In the genomic region with DNA sequence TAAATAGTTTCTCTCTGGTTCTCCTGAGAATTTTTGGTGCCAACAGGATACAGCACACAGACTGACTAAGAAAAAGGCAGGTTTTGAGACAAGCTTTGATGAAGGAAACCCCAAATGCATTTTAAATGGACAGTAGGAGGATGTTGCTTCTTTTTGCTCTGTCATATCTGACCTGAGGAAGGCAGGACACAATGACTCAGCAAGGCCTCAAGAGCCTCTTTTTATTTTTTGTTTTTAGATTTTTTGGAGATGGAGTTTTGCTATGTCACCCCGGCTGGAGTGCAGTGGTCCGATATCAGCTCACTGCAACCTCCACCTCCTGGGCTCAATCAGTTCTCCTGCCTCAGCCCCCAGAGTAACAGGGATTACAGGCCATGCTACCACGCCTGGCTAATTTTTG, we compare ENCODE assay signal across 29 cellular contexts. TPM values are rescaled to one million over a fixed set of nuclear protein-coding genes. Genes with fewer than 3 reads are reported as not detected.
DNase-seq lines count a peak whose midpoint lies in the region; ATAC-seq and TF ChIP-seq lines count a peak whose summit lies in the region.
"Had no signal": no experiment of that assay in that cellular context is flagged by ENCODE, and none has a peak within 500 bp of the region (broad histone marks: within the 10 kb centered on the region; RNA-seq: fewer than 3 reads in every experiment).

No MANE protein-coding gene starts in this region.

- H3K27me3 ChIP-seq in GM06990 (replicated peaks; ENCODE audit: control insufficient read depth, insufficient read depth, low read length) = no peaks in the 10 kb centered on the region
- H3K27me3 ChIP-seq: pancreas had no signal

- ATAC-seq in GM21619 (IDR thresholded peaks at IDR 0.05; ENCODE audit: unreplicated experiment) = peak; percentile 51
- ATAC-seq: activated CD8-positive, alpha-beta T cell treated with anti-CD3 and anti-CD28 coated beads for 36 hours; activated naive CD8-positive, alpha-beta T cell treated with anti-CD3 and anti-CD28 coated beads, Interleukin-2, amount 50 U/mL, for 24 hours; left colon; pancreas had no signal

- H3K4me3 ChIP-seq in GM06990 (replicated peaks; ENCODE audit: low read depth, low read length) = no peak overlapping the region
- no peak overlapping the region for H3K4me3 ChIP-seq in fibroblast of pulmonary artery (replicated peaks; ENCODE audit: low read depth, low read length)
- H3K4me3 ChIP-seq: BLaER1 treated with 17β-estradiol and CSF1 and Interleukin-3, amounts not matched to agents 10 nM and 100 nM; HAP-1; pancreas; smooth muscle cell had no signal

- DNase-seq in GM06990 (ENCODE audit: extremely low read depth, insufficient read length) (peak; percentile 24), OCI-M1 (lab: John Stamatoyannopoulos, UW) (peak; percentile 72), fibroblast of pulmonary artery (ENCODE audit: low read depth) (peak; percentile 4), CD1c-positive myeloid dendritic cell (ENCODE audit: extremely low spot score) (no peak), G401 (ENCODE audit: low spot score) (no peak), MV-4-11 (lab: John Stamatoyannopoulos, UW) (no peak)
- DNase-seq: activated CD4-positive, CD25-positive, alpha-beta regulatory T cell treated with anti-CD3 and anti-CD28 coated beads, Interleukin-2, amount 50 U/mL, for 72 hours; activated CD8-positive, alpha-beta T cell treated with anti-CD3 and anti-CD28 coated beads for 36 hours; activated gamma-delta T cell; activated naive CD8-positive, alpha-beta T cell treated with anti-CD3 and anti-CD28 coated beads, Interleukin-2, amount 50 U/mL, for 24 hours; activated T-cell treated with anti-CD3 and anti-CD28 coated beads for 4 hours; Calu3; DMS79 treated with DMSO at 0.1 percent for 48 hours; hypothalamus; immature natural killer cell; left colon; mammary epithelial cell; NCI-H1092; NCI-H187 treated with DMSO at 0.1 percent for 48 hours; NCI-H526 treated with DMSO at 0.1 percent for 48 hours; pancreas; retina; stimulated activated CD4-positive, alpha-beta T cell treated with anti-CD3 and anti-CD28 coated beads, Interleukin-1b, Interleukin-23, amount 100 ng/mL, for 48 hours had no signal

- in situ Hi-C loops in G401 (cut with HindIII; ENCODE audit: low sequenced_read_pairs) = no loop called here

- no peaks in the 10 kb centered on the region for H3K36me3 ChIP-seq in GM06990 (ENCODE audit: control insufficient read depth, insufficient read depth, low read length)
- H3K36me3 ChIP-seq: BLaER1 treated with 17β-estradiol and CSF1 and Interleukin-3, amounts not matched to agents 10 nM and 100 nM; HAP-1; pancreas had no signal

- no peak for TF ChIP-seq CTCF in GM06990 (IDR thresholded peaks at IDR 0.05; ENCODE audit: insufficient read depth, low read length, poor library complexity, severe bottlenecking)
- TF ChIP-seq CTCF in fibroblast of pulmonary artery (IDR thresholded peaks at IDR 0.05; ENCODE audit: low read length, missing control alignments) = no peak

RNA-seq across cellular contexts. Expression of a gene that starts 16.9 kb away (rescaled TPM):
- total RNA-seq in G401 (2014; rRNA removed; shearing (Covaris generic)) = not detected in 2 replicates
- total RNA-seq: activated CD8-positive, alpha-beta T cell treated with anti-CD3 and anti-CD28 coated beads for 36 hours; Calu3; mammary epithelial cell; neural crest cell; smooth muscle cell; subcutaneous adipose tissue had no signal

RNA-seq across cellular contexts. Expression of a gene that starts 34.5 kb away (rescaled TPM):
- total RNA-seq in G401 (2014; rRNA removed; shearing (Covaris generic)) = not detected in 2 replicates
- total RNA-seq: activated CD8-positive, alpha-beta T cell treated with anti-CD3 and anti-CD28 coated beads for 36 hours; left colon; neural crest cell; smooth muscle cell; subcutaneous adipose tissue had no signal

Comparison
In these comparisons a context has a peak if more than half of its experiments do, and no peak if none do; other contexts are left out.
1. DNase-seq: peak in GM06990 (single experiment), OCI-M1 (single experiment) and fibroblast of pulmonary artery (single experiment); none in CD1c-positive myeloid dendritic cell (single experiment), G401 (single experiment) and MV-4-11 (single experiment).